Comparison of ENCODE assay signal across 1 cellular context in genomic region chr18:41955688-41956087, GRCh38.
TF ChIP-seq lines count a peak whose summit lies in the region.

No MANE protein-coding gene starts in this region.

TF ChIP-seq in K562, 482 proteins besides CTCF, POLR2A, EP300 and RAD21 (continued from another document):
- TF ChIP-seq CEBPZ (IDR thresholded peaks at IDR 0.05; ENCODE audit: borderline replicate concordance, low read depth, low read length), result no peak
- TF ChIP-seq RFX1 (IDR thresholded peaks at IDR 0.05), result no peak
- peak; percentile 62; the same call in 1 of the 2 replicates for TF ChIP-seq MYC (IDR thresholded peaks at IDR 0.05; ENCODE audit: low read depth, low read length)
- TF ChIP-seq MYC (CRISPR knock-in tag; IDR thresholded peaks at IDR 0.05; ENCODE audit: borderline replicate concordance, low read depth), result no peak
- no peak for TF ChIP-seq ZSCAN32 (CRISPR knock-in tag; IDR thresholded peaks at IDR 0.05)
- TF ChIP-seq KLF1 (tag; IDR thresholded peaks at IDR 0.05), result no peak
- TF ChIP-seq NCOA4 (IDR thresholded peaks at IDR 0.05; ENCODE audit: partially characterized antibody), result no peak
- TF ChIP-seq OTX1 (CRISPR knock-in tag; IDR thresholded peaks at IDR 0.05), result 0 out of 2 replicates have a peak, but pooled peaks have one; percentile 10
- no peak for TF ChIP-seq REST (CRISPR knock-in tag; IDR thresholded peaks at IDR 0.05; ENCODE audit: low read depth)
- peak; percentile 46 for TF ChIP-seq CHD1 (IDR thresholded peaks at IDR 0.05; ENCODE audit: low read length)
- no peak for TF ChIP-seq HMG20A (CRISPR knock-in tag; conservative IDR thresholded peaks at IDR 0.05)
- TF ChIP-seq HDAC1 (IDR thresholded peaks at IDR 0.05), result 0 out of 4 replicates have a peak, but pooled peaks of 1 of the 2 experiments have one; percentile 2
- TF ChIP-seq RBBP5 (IDR thresholded peaks at IDR 0.05; ENCODE audit: borderline replicate concordance, insufficient read depth, low read length, poor library complexity, severe bottlenecking), result no peak
- TF ChIP-seq, protein P1, sequence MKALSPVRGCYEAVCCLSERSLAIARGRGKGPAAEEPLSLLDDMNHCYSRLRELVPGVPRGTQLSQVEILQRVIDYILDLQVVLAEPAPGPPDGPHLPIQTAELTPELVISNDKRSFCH (CRISPR knock-in tag; IDR thresholded peaks at IDR 0.05), result no peak
- TF ChIP-seq, protein P1 (tag; IDR thresholded peaks at IDR 0.05), result peak; percentile 69; the same call in 1 of the 2 replicates
- TF ChIP-seq RAD51 (IDR thresholded peaks at IDR 0.05; ENCODE audit: borderline replicate concordance, low read depth), result no peak
- TF ChIP-seq NFE2 (IDR thresholded peaks at IDR 0.05; ENCODE audit: low read depth), result no peak
- TF ChIP-seq ZNF311 (CRISPR knock-in tag; IDR thresholded peaks at IDR 0.05), result no peak
- TF ChIP-seq EP400 (IDR thresholded peaks at IDR 0.05), result peak; percentile 60; the same call in 1 of the 2 replicates
- TF ChIP-seq SOX6 (IDR thresholded peaks at IDR 0.05), result no peak
- TF ChIP-seq PHB (CRISPR knock-in tag; IDR thresholded peaks at IDR 0.05), result no peak
- TF ChIP-seq ESRRA (IDR thresholded peaks at IDR 0.05; ENCODE audit: borderline replicate concordance, low read depth), result 0 out of 2 replicates have a peak, but pooled peaks have one; percentile 19
- TF ChIP-seq E4F1 (CRISPR knock-in tag; IDR thresholded peaks at IDR 0.05; ENCODE audit: borderline replicate concordance), result no peak
- TF ChIP-seq SIRT6 (IDR thresholded peaks at IDR 0.05; ENCODE audit: low read depth, low read length), result no peak
- TF ChIP-seq ZNF316 (IDR thresholded peaks at IDR 0.05), result no peak
